ENCODE assay signal across 8 cellular contexts in genomic region chr2:78739282-78739681, GRCh38.
"Had no signal": no experiment of that assay in that cellular context is flagged by ENCODE, and none has a peak within 500 bp of the region (broad histone marks: within the 10 kb centered on the region; RNA-seq: fewer than 3 reads in every experiment).

No MANE protein-coding gene starts in this region.

- ATAC-seq: GM12878 had no signal

- H3K4me3 ChIP-seq: GM12878 had no signal

- FAIRE-seq: G401.6, GM12878, GM12891, GM12892, GM18507, GM19239 had no signal

- DNase-seq: GDM1, GF-D8 had no signal
